In genomic region chr3:133574260-133574881, GRCh38 we compare ENCODE assay signal across 8 cellular contexts. TPM values are rescaled to one million over a fixed set of nuclear protein-coding genes. Genes with fewer than 3 reads are reported as not detected.
DNase-seq lines count a peak whose midpoint lies in the region; ATAC-seq and TF ChIP-seq lines count a peak whose summit lies in the region.

No MANE protein-coding gene starts in this region.

- BruUV-seq in MCF 10A (replicated peaks; lab: Mats Ljungman, UMichigan) = no TSS peak

- DNase-seq in T follicular helper cell (ENCODE audit: low read depth) (peak; percentile 37), MCF 10A (ENCODE audit: unreplicated experiment) (peak; percentile 52), iris pigment epithelial cell (ENCODE audit: low read depth) (peak; percentile 83), NCI-H2029 (lab: John Stamatoyannopoulos, UW) (no peak), NCI-H82 treated with DMSO at 0.1 percent for 48 hours (lab: John Stamatoyannopoulos, UW; ENCODE audit: unreplicated experiment) (no peak)
- peak; percentile 67 to 71 for DNase-seq in stimulated activated CD4-positive, alpha-beta T cell treated with anti-CD3 and anti-CD28 coated beads, Interleukin-15, amount 100 ng/mL, for 48 hours (ENCODE audit: low read depth in 2 of 2)

- H3K27ac Mint-ChIP-seq in MCF 10A (ENCODE audit: low read depth, unreplicated experiment) = peak overlapping the region; percentile 91

- CTCF ChIA-PET in MCF 10A (lab: Yijun Ruan, JAX) = interaction anchor here (0.5 to 6.5 kb wide), 11 partner anchors 12 to 888 kb away, joined by 3 to 86 read pairs (median 3); no protein-coding TSS in a partner anchor

- no peak for TF ChIP-seq CTCF in MCF 10A (IDR thresholded peaks at IDR 0.05; ENCODE audit: unreplicated experiment)

- peak overlapping the region; percentile 91 for H3K4me3 Mint-ChIP-seq in MCF 10A (ENCODE audit: unreplicated experiment)

- H3K27me3 Mint-ChIP-seq in MCF 10A (ENCODE audit: insufficient read depth, unreplicated experiment) = no peaks in the 10 kb centered on the region

- POLR2A ChIA-PET in MCF 10A (lab: Yijun Ruan, JAX) = interaction anchor here (0.6 to 4.2 kb wide), 20 partner anchors 9 to 853 kb away, joined by 3 to 57 read pairs (median 3); partner anchors contain the start of gene NPHP3

- intact Hi-C loops in MCF 10A (cut with micrococcal nuclease) = loop anchor here (10.0 kb wide), 1 partner anchor 230 kb away; the partner anchor contains the start of gene SRPRB

- ATAC-seq in GM18519 (IDR thresholded peaks at IDR 0.05; ENCODE audit: low FRiP score, unreplicated experiment) = peak; percentile 31
- ATAC-seq in HG03025 (IDR thresholded peaks at IDR 0.05; ENCODE audit: low FRiP score, unreplicated experiment) = peak; percentile 29

- peaks cover 29% of the 10 kb centered on the region for H3K4me1 Mint-ChIP-seq in MCF 10A (ENCODE audit: insufficient read depth, unreplicated experiment)

- no peaks in the 10 kb centered on the region for H3K9me3 Mint-ChIP-seq in MCF 10A (ENCODE audit: unreplicated experiment)

- peaks cover 50% of the 10 kb centered on the region for H3K36me3 Mint-ChIP-seq in MCF 10A (ENCODE audit: insufficient read depth, unreplicated experiment)

RNA-seq across cellular contexts. Expression of gene CDV3, which starts 0.9 kb away (rescaled TPM):
- total RNA-seq in MCF 10A (2022) = 278 and 309 TPM in 2 replicates

Comparison
In these comparisons a context has a peak if more than half of its experiments do, and no peak if none do; other contexts are left out.
1. DNase-seq: peak in T follicular helper cell (single experiment), MCF 10A (single experiment), iris pigment epithelial cell (single experiment) and stimulated activated CD4-positive, alpha-beta T cell treated with anti-CD3 and anti-CD28 coated beads, Interleukin-15, amount 100 ng/mL, for 48 hours (2 of 2); none in NCI-H2029 (single experiment) and NCI-H82 treated with DMSO at 0.1 percent for 48 hours (single experiment).